Comparison of ENCODE assay signal across 21 cellular contexts in genomic region chr18:34649072-34649471, GRCh38.
DNase-seq lines count a peak whose midpoint lies in the region; FAIRE-seq and TF ChIP-seq lines count a peak whose summit lies in the region.
"Had no signal": no experiment of that assay in that cellular context is flagged by ENCODE, and none has a peak within 500 bp of the region (broad histone marks: within the 10 kb centered on the region; RNA-seq: fewer than 3 reads in every experiment).

No MANE protein-coding gene starts in this region.

- WGBS in sigmoid colon, 2 donors: 31 to 67% methylated on average over 4 of the region's 4 CpGs
- WGBS in lower leg skin, 2 donors: 12 to 23% methylated on average over 4 of the region's 4 CpGs

- TF ChIP-seq EP300 in sigmoid colon (IDR thresholded peaks at IDR 0.05): no peak

- intact Hi-C loops in sigmoid colon (cut with DNase I): loop anchor here (5.0 kb wide), 1 partner anchor 47 kb away; no protein-coding TSS in a partner anchor
- intact Hi-C loops in lower leg skin (cut with DNase I; ENCODE audit: low total_unique reads): no loop called here

- POLR2A ChIA-PET in HEK293T (lab: Yijun Ruan, JAX): no interaction called here

- no peak overlapping the region for H3K9ac ChIP-seq in SK-N-MC (ENCODE audit: insufficient read length)

- DNase-seq in HEK293T (ENCODE audit: extremely low spot score) (no peak), SK-N-MC (ENCODE audit: low read depth, low spot score) (no peak), fibroblast of gingiva (ENCODE audit: low read depth) (peak; percentile 9), sigmoid colon (no peak), NCI-H82 (lab: John Stamatoyannopoulos, UW) (no peak), lower leg skin (ENCODE audit: low spot score in 2 of 2) (no peak), AG20443 (ENCODE audit: low spot score) (no peak), frontal cortex (ENCODE audit: low spot score in 2 of 2) (no peak)
- DNase-seq: activated CD4-positive, alpha-beta T cell treated with anti-CD3 and anti-CD28 coated beads, Interleukin-2, amount 10 ng/mL, durations not matched to agents 24 days and 14 days; DMS 273 treated with DMSO at 0.1 percent for 48 hours; effector memory CD4-positive, alpha-beta T cell; KG1; NCI-H1048; NCI-H187 treated with DMSO at 0.1 percent for 48 hours; NCI-H69; pancreas; right lobe of liver; SHP77; stimulated activated CD8-positive, alpha-beta memory T cell treated with anti-CD3 and anti-CD28 coated beads, Interleukin-4, amount 100 ng/mL, for 48 hours had no signal

- H3K4me3 ChIP-seq in SK-N-MC: 0 out of 2 replicates have a peak overlapping the region, but pooled peaks have one; percentile 27
- H3K4me3 ChIP-seq in sigmoid colon: no peak overlapping the region
- H3K4me3 ChIP-seq in lower leg skin (ENCODE audit: low read depth, poor library complexity, severe bottlenecking): no peak overlapping the region
- H3K4me3 ChIP-seq: HAP-1, pancreas, right lobe of liver, vagina had no signal

- no peak for TF ChIP-seq POLR2A in sigmoid colon (IDR thresholded peaks at IDR 0.05)
- TF ChIP-seq POLR2A in lower leg skin (IDR thresholded peaks at IDR 0.05): no peak

- TF ChIP-seq CTCF in sigmoid colon (IDR thresholded peaks at IDR 0.05): no peak
- TF ChIP-seq CTCF in lower leg skin (IDR thresholded peaks at IDR 0.05): no peak

- CTCF ChIA-PET in HEK293T (lab: Yijun Ruan, JAX): interaction anchor here (0.6 to 5.2 kb wide), 2 partner anchors 12 to 59 kb away, joined by 4 to 49 read pairs; no protein-coding TSS in a partner anchor

- no peak for FAIRE-seq in frontal cortex (lab: Jason Lieb, UNC)

- peaks cover 0 to 48% (median 36%) of the 10 kb centered on the region in 4 donors for H3K4me1 ChIP-seq in sigmoid colon
- H3K4me1 ChIP-seq: right lobe of liver, vagina had no signal

- H3K9me3 ChIP-seq in SK-N-MC (ENCODE audit: low read depth, low read length): no peaks in the 10 kb centered on the region
- no peaks in the 10 kb centered on the region for H3K9me3 ChIP-seq in sigmoid colon
- H3K9me3 ChIP-seq: HAP-1, pancreas, right lobe of liver, vagina had no signal

- no peaks in the 10 kb centered on the region for H3K36me3 ChIP-seq in SK-N-MC (ENCODE audit: insufficient read depth, low read length)
- no peaks in the 10 kb centered on the region for H3K36me3 ChIP-seq in sigmoid colon
- H3K36me3 ChIP-seq: HAP-1, pancreas, right lobe of liver, vagina had no signal

- no peak overlapping the region for H3K27ac ChIP-seq in SK-N-MC
- peak overlapping the region in 3 of 4 donors; percentile 60 to 66 (median 63) for H3K27ac ChIP-seq in sigmoid colon
- H3K27ac ChIP-seq: pancreas, right lobe of liver, vagina had no signal

- H3K27me3 ChIP-seq in sigmoid colon: no peaks in the 10 kb centered on the region
- H3K27me3 ChIP-seq: pancreas, right lobe of liver, vagina had no signal

TF ChIP-seq in HEK293T, 16 proteins besides CTCF, POLR2A, EP300 and RAD21:
- TF ChIP-seq ZNF384 (IDR thresholded peaks at IDR 0.05) (no peak), SUZ12 (IDR thresholded peaks at IDR 0.05) (no peak), HDGF (IDR thresholded peaks at IDR 0.05; ENCODE audit: borderline replicate concordance) (no peak), CTBP1 (IDR thresholded peaks at IDR 0.05; ENCODE audit: borderline replicate concordance) (peak; percentile 55; the same call in 1 of the 2 replicates), PKNOX1 (IDR thresholded peaks at IDR 0.05) (peak; percentile 25; the same call in 1 of the 2 replicates)
